1 cellular context compared by ENCODE assay signal in genomic region chr2:142879191-142879590, GRCh38.
TF ChIP-seq lines count a peak whose summit lies in the region.

No MANE protein-coding gene starts in this region.

TF ChIP-seq in IMR-90, 13 proteins besides CTCF, POLR2A, EP300 and RAD21 (continued from another document):
- TF ChIP-seq MAZ (IDR thresholded peaks at IDR 0.05; ENCODE audit: borderline replicate concordance, low read depth, low read length) (no peak), FOS (IDR thresholded peaks at IDR 0.05; ENCODE audit: low read depth, low read length) (no peak), BHLHE40 (IDR thresholded peaks at IDR 0.05; ENCODE audit: low read depth, low read length) (no peak), SMC3 (IDR thresholded peaks at IDR 0.05; ENCODE audit: low read depth, low read length) (no peak), RFX5 (IDR thresholded peaks at IDR 0.05; ENCODE audit: low read depth, low read length) (no peak), MAFK (IDR thresholded peaks at IDR 0.05; ENCODE audit: low read depth, low read length) (no peak), MXI1 (IDR thresholded peaks at IDR 0.05; ENCODE audit: borderline replicate concordance, low read depth, low read length) (no peak), RCOR1 (IDR thresholded peaks at IDR 0.05; ENCODE audit: insufficient replicate concordance, low read length) (no peak), ELK1 (IDR thresholded peaks at IDR 0.05; ENCODE audit: borderline replicate concordance, low read depth, low read length) (no peak)
